10 cellular contexts compared by ENCODE assay signal in genomic region chr7:32259917-32260596, GRCh38.
A peak's percentile ranks its signal among the peaks of the same experiment; 100 is the strongest.
DNase-seq lines count a peak whose midpoint lies in the region; ATAC-seq and TF ChIP-seq lines count a peak whose summit lies in the region.
"Had no signal": no experiment of that assay in that cellular context is flagged by ENCODE, and none has a peak within 500 bp of the region (broad histone marks: within the 10 kb centered on the region; RNA-seq: fewer than 3 reads in every experiment).

No MANE protein-coding gene starts in this region.

- no peaks in the 10 kb centered on the region for H3K27me3 ChIP-seq in effector memory CD4-positive, alpha-beta T cell (replicated peaks; ENCODE audit: control insufficient read depth, insufficient read depth, low read length, poor library complexity, severe bottlenecking)
- H3K27me3 ChIP-seq: breast epithelium, upper lobe of left lung had no signal

- DNase-seq in COR-L47 (lab: John Stamatoyannopoulos, UW) (peak; percentile 9), HFFc6 (no peak), erythroblast (lab: John Stamatoyannopoulos, UW) (no peak)
- no peak for DNase-seq in activated CD4-positive, alpha-beta T cell treated with anti-CD3 and anti-CD28 coated beads for 4 hours
- DNase-seq in effector memory CD4-positive, alpha-beta T cell, result no peak
- DNase-seq: upper lobe of left lung had no signal

- H3K27ac Mint-ChIP-seq in HFFc6, result no peak overlapping the region

- no peak for TF ChIP-seq CTCF in HFFc6 (IDR thresholded peaks at IDR 0.05)

- H3K4me1 Mint-ChIP-seq in HFFc6 (ENCODE audit: low read depth), result no peaks in the 10 kb centered on the region

- no peaks in the 10 kb centered on the region for H3K36me3 Mint-ChIP-seq in HFFc6 (ENCODE audit: low read depth)

- no peak overlapping the region for H3K4me3 Mint-ChIP-seq in HFFc6

- no peak for TF ChIP-seq POLR2A in erythroblast (IDR thresholded peaks at IDR 0.05; ENCODE audit: low read length)

- H3K27me3 Mint-ChIP-seq in HFFc6 (ENCODE audit: insufficient read depth), result no peaks in the 10 kb centered on the region

- no peak overlapping the region for H3K4me3 ChIP-seq in effector memory CD4-positive, alpha-beta T cell (ENCODE audit: insufficient read depth, low read depth, low read length, poor library complexity, severe bottlenecking)
- H3K4me3 ChIP-seq: breast epithelium, upper lobe of left lung had no signal

- no peaks in the 10 kb centered on the region for H3K4me1 ChIP-seq in effector memory CD4-positive, alpha-beta T cell (ENCODE audit: control insufficient read depth, insufficient read depth, low read length, poor library complexity, severe bottlenecking)
- H3K4me1 ChIP-seq: breast epithelium, upper lobe of left lung had no signal

- H3K9me3 ChIP-seq in effector memory CD4-positive, alpha-beta T cell (ENCODE audit: control insufficient read depth, low read length), result no peaks in the 10 kb centered on the region
- H3K9me3 ChIP-seq: breast epithelium, upper lobe of left lung had no signal

- ATAC-seq in GM19025 (IDR thresholded peaks at IDR 0.05; ENCODE audit: low read depth, unreplicated experiment), result peak; percentile 90
- peak; percentile 92 for ATAC-seq in HG02678 (IDR thresholded peaks at IDR 0.05; ENCODE audit: unreplicated experiment)
- peak; percentile 89 for ATAC-seq in HG03558 (IDR thresholded peaks at IDR 0.05; ENCODE audit: extremely low read depth, unreplicated experiment)

- H3K36me3 ChIP-seq in effector memory CD4-positive, alpha-beta T cell (ENCODE audit: control insufficient read depth, insufficient read depth, low read length), result no peaks in the 10 kb centered on the region
- H3K36me3 ChIP-seq: breast epithelium, upper lobe of left lung had no signal

- peaks cover 40% of the 10 kb centered on the region for H3K9me3 Mint-ChIP-seq in HFFc6

- no peak overlapping the region for H3K27ac ChIP-seq in effector memory CD4-positive, alpha-beta T cell (ENCODE audit: insufficient read depth, low read length, poor library complexity, severe bottlenecking)
- H3K27ac ChIP-seq: breast epithelium, upper lobe of left lung had no signal
